ENCODE assay signal across 8 cellular contexts in the genomic region with DNA sequence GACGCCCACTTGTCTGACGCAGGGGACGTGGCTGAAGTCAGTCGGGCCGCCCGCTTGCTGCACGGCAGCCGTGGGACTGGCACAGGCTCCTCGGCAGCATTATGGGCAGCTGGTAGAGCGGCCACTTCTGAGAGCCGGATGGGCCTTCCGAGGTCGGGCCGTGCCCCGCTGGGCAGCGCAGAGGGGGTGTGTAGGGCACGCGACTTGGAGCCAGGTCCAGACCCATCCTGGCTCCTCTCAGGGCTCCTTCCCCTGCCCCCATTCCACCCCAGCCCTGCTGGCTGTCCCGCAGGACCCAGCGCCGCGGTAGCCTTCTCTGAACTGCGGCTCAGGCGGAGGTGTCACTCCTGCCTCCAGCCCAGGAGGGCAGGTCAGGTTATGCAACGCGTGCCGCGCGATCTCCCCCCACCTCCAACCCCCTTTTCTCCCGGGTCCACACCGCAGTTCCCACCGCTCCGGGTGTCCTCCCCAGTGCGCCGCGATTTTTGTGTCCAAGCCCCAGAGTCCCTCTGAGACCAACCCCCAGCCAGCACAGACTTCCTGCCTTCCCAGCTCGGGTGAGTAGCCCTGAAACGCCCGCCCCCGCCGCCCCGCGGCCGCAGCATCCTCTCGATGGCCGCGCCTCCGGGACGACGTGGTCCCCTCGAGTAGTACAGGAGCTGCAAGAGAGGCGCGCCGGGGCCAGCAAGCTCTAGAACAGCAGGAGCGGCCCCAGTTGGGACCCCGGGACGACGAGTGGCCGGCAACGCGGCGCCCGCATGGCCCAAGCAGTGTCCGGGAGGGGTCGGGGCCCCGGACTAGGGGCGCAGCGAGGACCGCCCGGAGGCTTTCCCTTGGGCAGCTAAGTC. TPM values are rescaled to one million over a fixed set of nuclear protein-coding genes. Genes with fewer than 3 reads are reported as not detected.
DNase-seq lines count a peak whose midpoint lies in the region; ATAC-seq and TF ChIP-seq lines count a peak whose summit lies in the region.

No MANE protein-coding gene starts in this region.

- H3K4me1 Mint-ChIP-seq in activated CD4-positive, alpha-beta memory T cell treated with anti-CD3 and anti-CD28 coated beads, Interleukin-2, amount 10 ng/mL, durations not matched to agents 7 days and 5 days = peaks cover 28% of the 10 kb centered on the region
- peaks cover 24% of the 10 kb centered on the region for H3K4me1 Mint-ChIP-seq in endothelial cell (ENCODE audit: unreplicated experiment)
- peaks cover 9 to 21% of the 10 kb centered on the region in 2 donors for H3K4me1 Mint-ChIP-seq in stimulated activated naive B cell treated with anti-CD40 and anti-IgM and Interleukin-4, amounts not matched to agents 10 μg/mL and 1 μg/mL and 100 μg/mL, for 72 hours

- peaks cover 29% of the 10 kb centered on the region for H3K27me3 Mint-ChIP-seq in activated CD4-positive, alpha-beta memory T cell treated with anti-CD3 and anti-CD28 coated beads, Interleukin-2, amount 10 ng/mL, durations not matched to agents 7 days and 5 days
- H3K27me3 Mint-ChIP-seq in endothelial cell (ENCODE audit: unreplicated experiment) = peaks cover 13% of the 10 kb centered on the region
- peaks cover 55 to 71% of the 10 kb centered on the region in 2 donors for H3K27me3 Mint-ChIP-seq in stimulated activated naive B cell treated with anti-CD40 and anti-IgM and Interleukin-4, amounts not matched to agents 10 μg/mL and 1 μg/mL and 100 μg/mL, for 72 hours

- TF ChIP-seq CTCF in GM12864 (IDR thresholded peaks at IDR 0.05; ENCODE audit: low read depth, low read length, missing control alignments) = no peak
- no peak for TF ChIP-seq CTCF in endothelial cell (IDR thresholded peaks at IDR 0.05; ENCODE audit: unreplicated experiment)

- H3K4me3 ChIP-seq in GM12864 (ENCODE audit: low read depth, low read length) = peak overlapping the region; percentile 30
- H3K4me3 ChIP-seq in MG63 = peak overlapping the region; percentile 53
- peak overlapping the region; percentile 18 for H3K4me3 ChIP-seq in mononuclear cell (ENCODE audit: low read length)

- CTCF ChIA-PET in activated CD4-positive, alpha-beta memory T cell treated with anti-CD3 and anti-CD28 coated beads, Interleukin-2, amount 10 ng/mL, durations not matched to agents 7 days and 5 days (lab: Charles Lee) = interaction anchor here (1.0 to 1.3 kb wide), 2 partner anchors 41 to 101 kb away, joined by 5 to 7 read pairs; a partner anchor contains a TSS

- H3K9me3 ChIP-seq in MG63 (no peaks in the 10 kb centered on the region), mononuclear cell (ENCODE audit: low read depth, low read length) (no peaks in the 10 kb centered on the region)

- peak overlapping the region; percentile 72 for H3K4me3 Mint-ChIP-seq in activated CD4-positive, alpha-beta memory T cell treated with anti-CD3 and anti-CD28 coated beads, Interleukin-2, amount 10 ng/mL, durations not matched to agents 7 days and 5 days
- H3K4me3 Mint-ChIP-seq in endothelial cell (ENCODE audit: unreplicated experiment) = peak overlapping the region; percentile 86
- peak overlapping the region; percentile 79 to 85 for H3K4me3 Mint-ChIP-seq in stimulated activated naive B cell treated with anti-CD40 and anti-IgM and Interleukin-4, amounts not matched to agents 10 μg/mL and 1 μg/mL and 100 μg/mL, for 72 hours

- H3K36me3 ChIP-seq in MG63 = no peaks in the 10 kb centered on the region

- no peak overlapping the region for H3K27ac Mint-ChIP-seq in activated CD4-positive, alpha-beta memory T cell treated with anti-CD3 and anti-CD28 coated beads, Interleukin-2, amount 10 ng/mL, durations not matched to agents 7 days and 5 days
- H3K27ac Mint-ChIP-seq in endothelial cell (ENCODE audit: unreplicated experiment) = no peak overlapping the region
- no peak overlapping the region for H3K27ac Mint-ChIP-seq in stimulated activated naive B cell treated with anti-CD40 and anti-IgM and Interleukin-4, amounts not matched to agents 10 μg/mL and 1 μg/mL and 100 μg/mL, for 72 hours

- no peaks in the 10 kb centered on the region for H3K9me3 Mint-ChIP-seq in activated CD4-positive, alpha-beta memory T cell treated with anti-CD3 and anti-CD28 coated beads, Interleukin-2, amount 10 ng/mL, durations not matched to agents 7 days and 5 days
- H3K9me3 Mint-ChIP-seq in endothelial cell (ENCODE audit: unreplicated experiment) = no peaks in the 10 kb centered on the region
- no peaks in the 10 kb centered on the region for H3K9me3 Mint-ChIP-seq in stimulated activated naive B cell treated with anti-CD40 and anti-IgM and Interleukin-4, amounts not matched to agents 10 μg/mL and 1 μg/mL and 100 μg/mL, for 72 hours

- peaks cover 20% of the 10 kb centered on the region for H3K4me1 ChIP-seq in mononuclear cell (ENCODE audit: insufficient read depth, low read length)

- POLR2A ChIA-PET in activated CD4-positive, alpha-beta memory T cell treated with anti-CD3 and anti-CD28 coated beads, Interleukin-2, amount 10 ng/mL, durations not matched to agents 7 days and 5 days (lab: Charles Lee) = interaction anchor here (0.9 to 1.5 kb wide), 3 partner anchors 39 to 43 kb away, joined by 3 to 8 read pairs (median 4); a partner anchor contains a TSS

- no peaks in the 10 kb centered on the region for H3K36me3 Mint-ChIP-seq in activated CD4-positive, alpha-beta memory T cell treated with anti-CD3 and anti-CD28 coated beads, Interleukin-2, amount 10 ng/mL, durations not matched to agents 7 days and 5 days (ENCODE audit: low read depth)
- H3K36me3 Mint-ChIP-seq in endothelial cell (ENCODE audit: low read depth, unreplicated experiment) = no peaks in the 10 kb centered on the region
- H3K36me3 Mint-ChIP-seq in stimulated activated naive B cell treated with anti-CD40 and anti-IgM and Interleukin-4, amounts not matched to agents 10 μg/mL and 1 μg/mL and 100 μg/mL, for 72 hours = peaks cover 0 to 3% of the 10 kb centered on the region in 2 donors

- DNase-seq in GM12864 (ENCODE audit: low read depth) (no peak), H4 (ENCODE audit: low spot score) (peak; percentile 71), MG63 (peak; percentile 90), endothelial cell (ENCODE audit: low spot score) (peak; percentile 72), putamen (ENCODE audit: low spot score) (no peak)
- peak; percentile 75 for DNase-seq in activated CD4-positive, alpha-beta memory T cell treated with anti-CD3 and anti-CD28 coated beads, Interleukin-2, amount 10 ng/mL, durations not matched to agents 7 days and 5 days
- DNase-seq in stimulated activated naive B cell treated with anti-CD40 and anti-IgM and Interleukin-4, amounts not matched to agents 10 μg/mL and 1 μg/mL and 100 μg/mL, for 72 hours = peak; percentile 56

- peak; percentile 85 to 91 for ATAC-seq in stimulated activated naive B cell treated with anti-CD40 and anti-IgM and Interleukin-4, amounts not matched to agents 10 μg/mL and 1 μg/mL and 100 μg/mL, for 72 hours (replicated peaks)

- H3K27me3 ChIP-seq in MG63 = no peaks in the 10 kb centered on the region
- peaks cover 31% of the 10 kb centered on the region for H3K27me3 ChIP-seq in mononuclear cell (ENCODE audit: insufficient read depth, low read length)

RNA-seq across cellular contexts. Expression of a gene that starts 41.1 kb away (rescaled TPM):
- total RNA-seq in H4 (2014; rRNA removed; shearing (Covaris generic)) = 4.2 and 7.1 TPM in 2 replicates
- 8.0 and 14.2 TPM in 2 replicates for total RNA-seq in MG63 (2014; rRNA removed; shearing (Covaris generic); ENCODE audit: low replicate concordance)
- 10 to 100 TPM; 14.4 to 15.6 TPM for total RNA-seq in activated CD4-positive, alpha-beta memory T cell treated with anti-CD3 and anti-CD28 coated beads, Interleukin-2, amount 10 ng/mL, durations not matched to agents 7 days and 5 days
- total RNA-seq in endothelial cell (ENCODE audit: unreplicated experiment) (19.8 TPM), mononuclear cell (18.3 TPM)

Comparison
In these comparisons a context has a peak if more than half of its experiments do, and no peak if none do; other contexts are left out.
1. DNase-seq: peak in H4 (single experiment), MG63 (single experiment), activated CD4-positive, alpha-beta memory T cell treated with anti-CD3 and anti-CD28 coated beads, Interleukin-2, amount 10 ng/mL, durations not matched to agents 7 days and 5 days (single experiment), endothelial cell (single experiment) and stimulated activated naive B cell treated with anti-CD40 and anti-IgM and Interleukin-4, amounts not matched to agents 10 μg/mL and 1 μg/mL and 100 μg/mL, for 72 hours (single experiment); none in GM12864 (single experiment) and putamen (single experiment).
2. Peak in every context shown above with its lines, with median percentiles within 50 percentile points of each other: H3K4me3 ChIP-seq and H3K4me3 Mint-ChIP-seq.